9 cellular contexts compared by ENCODE assay signal in genomic region chrX:154097003-154097596, GRCh38. TPM values are rescaled to one million over a fixed set of nuclear protein-coding genes. Genes with fewer than 3 reads are reported as not detected.
DNase-seq lines count a peak whose midpoint lies in the region; ATAC-seq and TF ChIP-seq lines count a peak whose summit lies in the region.
"Had no signal": no experiment of that assay in that cellular context is flagged by ENCODE, and none has a peak within 500 bp of the region (broad histone marks: within the 10 kb centered on the region; RNA-seq: fewer than 3 reads in every experiment).

No MANE protein-coding gene starts in this region.

- peaks cover 35% of the 10 kb centered on the region for H3K36me3 Mint-ChIP-seq in Calu3 (ENCODE audit: insufficient read depth, unreplicated experiment)
- peaks cover 17% of the 10 kb centered on the region for H3K36me3 Mint-ChIP-seq in activated naive CD4-positive, alpha-beta T cell treated with anti-CD3 and anti-CD28 coated beads, Interleukin-2, amount 10 ng/mL, durations not matched to agents 7 days and 5 days

- H3K4me3 ChIP-seq in HUES64 (ENCODE audit: low read length) (peak overlapping the region; percentile 78), SJCRH30 (peak overlapping the region; percentile 78), testis (peak overlapping the region; percentile 76 to 79)

- peak; percentile 29 for ATAC-seq in GM21381 (IDR thresholded peaks at IDR 0.05; ENCODE audit: unreplicated experiment)

- no peaks in the 10 kb centered on the region for H3K27me3 Mint-ChIP-seq in Calu3 (ENCODE audit: unreplicated experiment)
- H3K27me3 Mint-ChIP-seq in activated naive CD4-positive, alpha-beta T cell treated with anti-CD3 and anti-CD28 coated beads, Interleukin-2, amount 10 ng/mL, durations not matched to agents 7 days and 5 days = peaks cover 14% of the 10 kb centered on the region

- H3K9me3 ChIP-seq in HUES64 (ENCODE audit: insufficient read depth, low read depth, low read length) (no peaks in the 10 kb centered on the region), SJCRH30 (replicated peaks) (no peaks in the 10 kb centered on the region), testis (no peaks in the 10 kb centered on the region)

- H3K9me3 Mint-ChIP-seq in Calu3 (ENCODE audit: low read depth, unreplicated experiment) = no peaks in the 10 kb centered on the region
- no peaks in the 10 kb centered on the region for H3K9me3 Mint-ChIP-seq in activated naive CD4-positive, alpha-beta T cell treated with anti-CD3 and anti-CD28 coated beads, Interleukin-2, amount 10 ng/mL, durations not matched to agents 7 days and 5 days

- peak overlapping the region; percentile 88 for H3K4me3 Mint-ChIP-seq in Calu3 (ENCODE audit: low read depth, unreplicated experiment)
- H3K4me3 Mint-ChIP-seq in activated naive CD4-positive, alpha-beta T cell treated with anti-CD3 and anti-CD28 coated beads, Interleukin-2, amount 10 ng/mL, durations not matched to agents 7 days and 5 days = peak overlapping the region; percentile 97

- H3K27ac ChIP-seq in HUES64 (ENCODE audit: low read depth, low read length) (peak overlapping the region; percentile 72; the same call in 1 of the 2 replicates), SJCRH30 (peak overlapping the region; percentile 61; the same call in 1 of the 2 replicates), testis (peak overlapping the region; percentile 93 to 97)

- CTCF ChIA-PET in Calu3 (lab: Charles Lee) = interaction anchor here (1.0 kb wide), 1 partner anchor 25 kb away, joined by 4 read pairs; no protein-coding TSS in a partner anchor
- CTCF ChIA-PET in activated naive CD4-positive, alpha-beta T cell treated with anti-CD3 and anti-CD28 coated beads, Interleukin-2, amount 10 ng/mL, durations not matched to agents 7 days and 5 days (lab: Charles Lee) = no interaction called here

- TF ChIP-seq CTCF in Calu3 (IDR thresholded peaks at IDR 0.05; ENCODE audit: unreplicated experiment) (no peak), testis (IDR thresholded peaks at IDR 0.05) (no peak)

- H3K9ac ChIP-seq in HUES64 (ENCODE audit: low read depth, low read length) = peak overlapping the region; percentile 82

- H3K36me3 ChIP-seq in HUES64 (ENCODE audit: insufficient read depth, low read length) = no peaks in the 10 kb centered on the region
- H3K36me3 ChIP-seq in SJCRH30 = no peaks in the 10 kb centered on the region
- no peaks in the 10 kb centered on the region for H3K36me3 ChIP-seq in testis (ENCODE audit: low read depth, missing control alignments)

- H3K27me3 ChIP-seq in HUES64 (ENCODE audit: insufficient read depth, low read length) = no peaks in the 10 kb centered on the region; the same call in 1 of the 2 replicates
- no peaks in the 10 kb centered on the region for H3K27me3 ChIP-seq in SJCRH30
- H3K27me3 ChIP-seq in testis = no peaks in the 10 kb centered on the region

- under 1% methylated on average over 56 of the region's 82 CpGs for WGBS in HUES64
- WGBS in testis, 2 donors = 0% methylated on average over 6 of the region's 82 CpGs; no CpG with 5 or more reads in 1 of the 2 donors

- H3K27ac Mint-ChIP-seq in Calu3 (ENCODE audit: unreplicated experiment) = peak overlapping the region; percentile 66
- peak overlapping the region; percentile 93 for H3K27ac Mint-ChIP-seq in activated naive CD4-positive, alpha-beta T cell treated with anti-CD3 and anti-CD28 coated beads, Interleukin-2, amount 10 ng/mL, durations not matched to agents 7 days and 5 days

- TF ChIP-seq POLR2A in testis (IDR thresholded peaks at IDR 0.05) = no peak

- DNase-seq in Calu3 (peak; percentile 79), SJCRH30 (peak; percentile 69 to 77), germinal center (ENCODE audit: low spot score) (peak; percentile 86), occipital lobe (lab: John Stamatoyannopoulos, UW) (peak; percentile 41), testis (peak; percentile 78)
- DNase-seq in activated naive CD4-positive, alpha-beta T cell treated with anti-CD3 and anti-CD28 coated beads, Interleukin-2, amount 10 ng/mL, durations not matched to agents 7 days and 5 days = peak; percentile 65

- intact Hi-C loops in Calu3 (cut with micrococcal nuclease; ENCODE audit: unreplicated experiment) (no loop called here), testis (cut with DNase I; ENCODE audit: low total_unique reads) (no loop called here)

- BruUV-seq in Calu3 (replicated peaks; lab: Mats Ljungman, UMichigan) = no TSS peak

- peaks cover 29% of the 10 kb centered on the region for H3K4me1 Mint-ChIP-seq in Calu3 (ENCODE audit: low read depth, unreplicated experiment)
- peaks cover 54% of the 10 kb centered on the region for H3K4me1 Mint-ChIP-seq in activated naive CD4-positive, alpha-beta T cell treated with anti-CD3 and anti-CD28 coated beads, Interleukin-2, amount 10 ng/mL, durations not matched to agents 7 days and 5 days

- H3K4me1 ChIP-seq in HUES64 (ENCODE audit: insufficient read depth, low read length) = peaks cover 38% of the 10 kb centered on the region
- H3K4me1 ChIP-seq in SJCRH30 = no peaks in the 10 kb centered on the region
- peaks cover 7% of the 10 kb centered on the region for H3K4me1 ChIP-seq in testis

RNA-seq across cellular contexts. Expression of gene MECP2, which starts 0.4 kb away (rescaled TPM):
- total RNA-seq in Calu3 (2022) (64.3 and 69.9 TPM in 2 replicates), occipital lobe (27.0 TPM), testis (10 to 100 TPM; 85.4 to 86.4 TPM)
- 16.5 TPM for polyA plus RNA-seq in HUES64 (2013, experiment 1 of 2)
- 17.9 TPM for polyA plus RNA-seq in HUES64 (2013, experiment 2 of 2)
- total RNA-seq in SJCRH30 (2014; rRNA removed; shearing (Covaris generic)) = 22.0 and 26.2 TPM in 2 replicates
- polyA plus RNA-seq in testis (ENCODE audit: insufficient read depth, low read depth, low replicate concordance) = 25.0 TPM

RNA-seq across cellular contexts. Expression of gene OPN1LW, which starts 46.9 kb away (rescaled TPM):
- total RNA-seq in Calu3 (2022) (not detected in 2 replicates), occipital lobe (not detected), testis (under 1 TPM in 1 of 2 donors, not detected in 1; 0.31 TPM)
- polyA plus RNA-seq in HUES64 (2013, experiment 1 of 2) = not detected
- polyA plus RNA-seq in HUES64 (2013, experiment 2 of 2) = not detected
- total RNA-seq in SJCRH30 (2014; rRNA removed; shearing (Covaris generic)) = not detected in 2 replicates
- polyA plus RNA-seq in testis (ENCODE audit: insufficient read depth, low read depth, low replicate concordance) = not detected
- total RNA-seq: pulmonary artery endothelial cell had no signal

Comparison
In these comparisons a context has a peak if more than half of its experiments do, and no peak if none do; other contexts are left out.
1. Peak in every context shown above with its lines: DNase-seq, ATAC-seq, H3K4me3 ChIP-seq and H3K27ac ChIP-seq.